ENCODE assay signal across 9 cellular contexts in genomic region chr7:139798221-139798620, GRCh38. TPM values are rescaled to one million over a fixed set of nuclear protein-coding genes. Genes with fewer than 3 reads are reported as not detected.
A peak's percentile ranks its signal among the peaks of the same experiment; 100 is the strongest.
DNase-seq lines count a peak whose midpoint lies in the region; ATAC-seq and TF ChIP-seq lines count a peak whose summit lies in the region.
"Had no signal": no experiment of that assay in that cellular context is flagged by ENCODE, and none has a peak within 500 bp of the region (broad histone marks: within the 10 kb centered on the region; RNA-seq: fewer than 3 reads in every experiment).

No MANE protein-coding gene starts in this region.

- no peak overlapping the region for H3K4me3 ChIP-seq in epithelial cell of esophagus (ENCODE audit: low read length)
- H3K4me3 ChIP-seq in tibial artery: no peak overlapping the region
- no peak overlapping the region for H3K4me3 ChIP-seq in upper lobe of right lung

- CTCF ChIA-PET in GM10248 (lab: Yijun Ruan, JAX): interaction anchor here (0.9 to 2.2 kb wide), 3 partner anchors 11 to 152 kb away, joined by 3 to 6 read pairs (median 3); no protein-coding TSS in a partner anchor

- H3K27me3 ChIP-seq in tibial artery (no peaks in the 10 kb centered on the region), upper lobe of right lung (no peaks in the 10 kb centered on the region)

- H3K36me3 ChIP-seq in tibial artery (no peaks in the 10 kb centered on the region), upper lobe of right lung (no peaks in the 10 kb centered on the region)

- no peaks in the 10 kb centered on the region for H3K9me3 ChIP-seq in tibial artery
- H3K9me3 ChIP-seq in upper lobe of right lung: no peaks in the 10 kb centered on the region

- intact Hi-C loops in tibial artery (cut with DNase I; ENCODE audit: low total_unique reads): no loop called here
- intact Hi-C loops in upper lobe of right lung (cut with DNase I): no loop called here

- DNase-seq in GM10248 (ENCODE audit: extremely low spot score): peak; percentile 54
- DNase-seq in epithelial cell of esophagus (ENCODE audit: low read depth): peak; percentile 75
- no peak for DNase-seq in GOT3 (lab: John Stamatoyannopoulos, UW)
- DNase-seq in tibial artery: no peak
- no peak for DNase-seq in upper lobe of right lung
- DNase-seq in NCI-H1694 (lab: John Stamatoyannopoulos, UW): no peak

- H3K4me1 ChIP-seq in tibial artery (peaks cover 0 to 7% (median 0%) of the 10 kb centered on the region in 4 donors), upper lobe of right lung (peaks cover 12% of the 10 kb centered on the region)

- no peak overlapping the region for H3K27ac ChIP-seq in tibial artery
- H3K27ac ChIP-seq in upper lobe of right lung: no peak overlapping the region
- H3K27ac ChIP-seq: HL-60 had no signal

- ATAC-seq in GM19395 (IDR thresholded peaks at IDR 0.05; ENCODE audit: unreplicated experiment): peak; percentile 92
- peak; percentile 78 for ATAC-seq in HG03159 (IDR thresholded peaks at IDR 0.05; ENCODE audit: unreplicated experiment)
- ATAC-seq in upper lobe of right lung: no peak

- POLR2A ChIA-PET in GM10248 (lab: Yijun Ruan, JAX): no interaction called here

- TF ChIP-seq CTCF in GM10248 (IDR thresholded peaks at IDR 0.05; ENCODE audit: control extremely low read depth, extremely low read depth, low read depth, missing control alignments) (no peak), epithelial cell of esophagus (IDR thresholded peaks at IDR 0.05; ENCODE audit: insufficient read depth, low read depth, low read length, missing control alignments) (no peak), tibial artery (IDR thresholded peaks at IDR 0.05) (no peak), upper lobe of right lung (IDR thresholded peaks at IDR 0.05) (no peak)

RNA-seq across cellular contexts. Expression of gene HIPK2, which starts 20.4 kb away (rescaled TPM):
- 64.3 TPM for total RNA-seq in upper lobe of right lung

RNA-seq across cellular contexts. Expression of gene TBXAS1, which starts 30.8 kb away (rescaled TPM):
- 65.4 TPM for total RNA-seq in upper lobe of right lung

Comparison
In these comparisons a context has a peak if more than half of its experiments do, and no peak if none do; other contexts are left out.
1. DNase-seq: peak in GM10248 (single experiment) and epithelial cell of esophagus (single experiment); none in GOT3 (single experiment), tibial artery (0 of 2), upper lobe of right lung (single experiment) and NCI-H1694 (single experiment).